In the genomic region with DNA sequence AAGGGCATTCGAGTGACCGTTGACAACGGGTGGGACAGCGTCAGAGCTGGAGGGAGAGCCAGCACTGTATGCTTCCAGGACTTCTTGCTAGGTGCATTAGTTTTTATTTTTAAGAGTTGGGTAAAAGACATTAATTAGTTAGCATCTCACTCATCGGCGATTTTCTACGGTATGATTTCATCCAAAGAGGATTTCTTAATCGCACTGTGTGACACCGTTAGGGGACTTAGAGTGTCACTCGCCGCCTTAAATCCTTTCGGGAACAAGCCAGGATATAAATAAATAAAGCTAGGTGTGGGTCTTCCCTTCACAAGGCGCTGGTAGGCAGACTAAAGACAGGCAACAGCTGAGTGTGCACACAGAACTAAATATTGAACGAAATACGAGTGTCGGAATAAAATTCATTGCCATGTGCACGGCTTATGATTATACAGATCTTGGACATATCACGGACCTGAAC, we compare ENCODE assay signal across 10 cellular contexts. TPM values are rescaled to one million over a fixed set of nuclear protein-coding genes. Genes with fewer than 3 reads are reported as not detected.
DNase-seq lines count a peak whose midpoint lies in the region; ATAC-seq and TF ChIP-seq lines count a peak whose summit lies in the region.
"Had no signal": no experiment of that assay in that cellular context is flagged by ENCODE, and none has a peak within 500 bp of the region (broad histone marks: within the 10 kb centered on the region; RNA-seq: fewer than 3 reads in every experiment).

No MANE protein-coding gene starts in this region.

- H3K36me3 Mint-ChIP-seq in activated CD4-positive, alpha-beta T cell treated with anti-CD3 and anti-CD28 coated beads for 36 hours (ENCODE audit: low read depth): peaks cover 1% of the 10 kb centered on the region

- H3K27me3 ChIP-seq in body of pancreas (peaks cover 0 to 7% of the 10 kb centered on the region in 2 donors), right lobe of liver (peaks cover 0 to 5% of the 10 kb centered on the region in 2 donors), tibial nerve (no peaks in the 10 kb centered on the region)

- peak overlapping the region in 3 of 4 donors; percentile 43 to 73 (median 69) for H3K27ac ChIP-seq in body of pancreas
- H3K27ac ChIP-seq in right lobe of liver: peak overlapping the region in 1 of 3 donors; percentile 61
- peak overlapping the region; percentile 85 to 94 (median 90) for H3K27ac ChIP-seq in tibial nerve

- no peak overlapping the region for H3K27ac Mint-ChIP-seq in activated CD4-positive, alpha-beta T cell treated with anti-CD3 and anti-CD28 coated beads for 36 hours

- H3K27me3 Mint-ChIP-seq in activated CD4-positive, alpha-beta T cell treated with anti-CD3 and anti-CD28 coated beads for 36 hours: peaks cover 31% of the 10 kb centered on the region

- H3K4me3 Mint-ChIP-seq in activated CD4-positive, alpha-beta T cell treated with anti-CD3 and anti-CD28 coated beads for 36 hours: peak overlapping the region; percentile 39

- H3K4me1 ChIP-seq in body of pancreas (no peaks in the 10 kb centered on the region), right lobe of liver (peaks cover 0 to 3% (median 0%) of the 10 kb centered on the region in 4 donors), tibial nerve (peaks cover 0 to 35% (median 0%) of the 10 kb centered on the region in 4 donors)

- intact Hi-C loops in activated CD4-positive, alpha-beta T cell treated with anti-CD3 and anti-CD28 coated beads for 36 hours (cut with DNase I, micrococcal nuclease): no loop called here
- intact Hi-C loops in body of pancreas (cut with DNase I): no loop called here
- intact Hi-C loops in right lobe of liver (cut with DNase I): no loop called here

- no peak for DNase-seq in activated CD4-positive, alpha-beta T cell treated with anti-CD3 and anti-CD28 coated beads for 36 hours
- no peak for DNase-seq in activated CD4-positive, alpha-beta T cell treated with anti-CD3 and anti-CD28 coated beads for 4 hours
- peak in 2 of 4 donors; percentile 2 to 5 for DNase-seq in body of pancreas
- no peak for DNase-seq in right lobe of liver
- peak in 1 of 2 donors; percentile 26 for DNase-seq in tibial nerve (ENCODE audit: low spot score in 2 of 2)
- DNase-seq in erythroblast (lab: John Stamatoyannopoulos, UW): no peak
- DNase-seq: DND-41 had no signal

- no peaks in the 10 kb centered on the region for H3K9me3 Mint-ChIP-seq in activated CD4-positive, alpha-beta T cell treated with anti-CD3 and anti-CD28 coated beads for 36 hours (ENCODE audit: low read depth)

- ATAC-seq in activated CD4-positive, alpha-beta T cell treated with anti-CD3 and anti-CD28 coated beads for 36 hours: no peak
- ATAC-seq in body of pancreas: peak; percentile 39
- ATAC-seq in right lobe of liver: peak in 2 of 4 donors; percentile 5 to 11
- no peak for ATAC-seq in GM19455 (IDR thresholded peaks at IDR 0.05; ENCODE audit: unreplicated experiment)
- no peak for ATAC-seq in GM19351 (IDR thresholded peaks at IDR 0.05; ENCODE audit: unreplicated experiment)

- H3K4me1 Mint-ChIP-seq in activated CD4-positive, alpha-beta T cell treated with anti-CD3 and anti-CD28 coated beads for 36 hours: no peaks in the 10 kb centered on the region

- WGBS in body of pancreas, 2 donors: 1 to 2% methylated on average over 18 of the region's 18 CpGs
- WGBS in right lobe of liver (ENCODE audit: insufficient coverage, low coverage, low lambda C conversion rate, missing lambda C conversion rate): 4% methylated on average over 18 of the region's 18 CpGs
- WGBS in tibial nerve, 2 donors: 1 to 4% methylated on average over 18 of the region's 18 CpGs

- POLR2A ChIA-PET in activated CD4-positive, alpha-beta T cell treated with anti-CD3 and anti-CD28 coated beads for 36 hours (lab: Charles Lee): no interaction called here

- H3K36me3 ChIP-seq in body of pancreas (replicated peaks in 1 of 2; ENCODE audit: insufficient read depth in 1 of 2, low read depth in 2 of 2) (no peaks in the 10 kb centered on the region), right lobe of liver (no peaks in the 10 kb centered on the region), tibial nerve (no peaks in the 10 kb centered on the region)

- no peaks in the 10 kb centered on the region for H3K9me3 ChIP-seq in body of pancreas
- H3K9me3 ChIP-seq in right lobe of liver: no peaks in the 10 kb centered on the region
- no peaks in the 10 kb centered on the region for H3K9me3 ChIP-seq in tibial nerve

- TF ChIP-seq POLR2A in body of pancreas (IDR thresholded peaks at IDR 0.05): no peak
- TF ChIP-seq POLR2A in right lobe of liver (IDR thresholded peaks at IDR 0.05): no peak
- TF ChIP-seq POLR2A in tibial nerve (IDR thresholded peaks at IDR 0.05): no peak
- TF ChIP-seq POLR2A in erythroblast (IDR thresholded peaks at IDR 0.05; ENCODE audit: low read length): no peak

- TF ChIP-seq CTCF in body of pancreas (IDR thresholded peaks at IDR 0.05) (no peak), right lobe of liver (IDR thresholded peaks at IDR 0.05) (no peak), tibial nerve (IDR thresholded peaks at IDR 0.05) (no peak)

- H3K4me3 ChIP-seq in body of pancreas (peak overlapping the region; percentile 37 to 63), right lobe of liver (peak overlapping the region; percentile 40 to 54 (median 48)), tibial nerve (peak overlapping the region; percentile 49 to 74 (median 61))

- CTCF ChIA-PET in activated CD4-positive, alpha-beta T cell treated with anti-CD3 and anti-CD28 coated beads for 36 hours (lab: Charles Lee): no interaction called here

- TF ChIP-seq EP300 in tibial nerve (IDR thresholded peaks at IDR 0.05): no peak

RNA-seq across cellular contexts. Expression of gene NOVA1, which starts 0.9 kb away (rescaled TPM):
- under 1 TPM; 0.23 to 0.35 TPM for total RNA-seq in activated CD4-positive, alpha-beta T cell treated with anti-CD3 and anti-CD28 coated beads for 36 hours
- 1 to 10 TPM in 1 of 2 donors, under 1 TPM in 1; 0.78 to 6.9 TPM for total RNA-seq in body of pancreas
- 1 to 10 TPM in 2 of 6 experiments, under 1 TPM in 4; 0.12 to 2.0 (median 0.47) TPM for total RNA-seq in right lobe of liver
- 10 to 100 TPM; 25.1 to 59.7 (median 40.9) TPM for total RNA-seq in tibial nerve
- total RNA-seq: lung microvascular endothelial cell had no signal
